1 cellular context compared by ENCODE assay signal in genomic region chr1:53739109-53739681, GRCh38.
TF ChIP-seq lines count a peak whose summit lies in the region.

TSS of gene GLIS1 (minus strand) at chr1:53739164. CDS start at chr1:53738064, 1,100 bp downstream.

TF ChIP-seq in HepG2, 621 proteins besides CTCF, POLR2A, EP300 and RAD21 (continued from another document):
- TF ChIP-seq IKZF4 (CRISPR knock-in tag; IDR thresholded peaks at IDR 0.05; ENCODE audit: borderline replicate concordance, low read depth, not compliant biosample characterization) (no peak), E2F5 (CRISPR knock-in tag; conservative IDR thresholded peaks at IDR 0.05) (no peak), THAP9 (CRISPR knock-in tag; IDR thresholded peaks at IDR 0.05; ENCODE audit: borderline replicate concordance) (no peak), MTF2 (CRISPR knock-in tag; IDR thresholded peaks at IDR 0.05; ENCODE audit: borderline replicate concordance) (peak; percentile 8; the same call in 1 of the 2 replicates), ATF7 (IDR thresholded peaks at IDR 0.05) (no peak), ATF7 (CRISPR knock-in tag; IDR thresholded peaks at IDR 0.05) (no peak), ZNF597 (CRISPR knock-in tag; IDR thresholded peaks at IDR 0.05) (no peak), UBTF (CRISPR knock-in tag; IDR thresholded peaks at IDR 0.05) (peak; percentile 22; the same call in 1 of the 2 replicates), ZNF740 (CRISPR knock-in tag; IDR thresholded peaks at IDR 0.05) (no peak), SRY (CRISPR knock-in tag; IDR thresholded peaks at IDR 0.05) (no peak), SP1 (IDR thresholded peaks at IDR 0.05) (no peak), SP1 (CRISPR knock-in tag; IDR thresholded peaks at IDR 0.05) (peak; percentile 87)
TF ChIP-seq in HepG2: peak in this region for 13.
